In genomic region chr17:71187145-71187878, GRCh38 we compare ENCODE assay signal across 22 cellular contexts.
"Had no signal": no experiment of that assay in that cellular context is flagged by ENCODE, and none has a peak within 500 bp of the region (broad histone marks: within the 10 kb centered on the region; RNA-seq: fewer than 3 reads in every experiment).

No MANE protein-coding gene starts in this region.

- DNase-seq: activated CD4-positive, alpha-beta T cell treated with anti-CD3 and anti-CD28 coated beads for 36 hours; activated CD4-positive, CD25-positive, alpha-beta regulatory T cell; activated CD8-positive, alpha-beta memory T cell treated with anti-CD3 and anti-CD28 coated beads, Interleukin-2, amount 10 ng/mL, durations not matched to agents 7 days and 5 days; activated CD8-positive, alpha-beta T cell treated with anti-CD3 and anti-CD28 coated beads, Interleukin-2, amount 10 ng/mL, durations not matched to agents 7 days and 5 days; activated T-cell treated with anti-CD3 and anti-CD28 coated beads, Interleukin-2, amount 50 U/mL, for 48 hours; cortex of kidney; effector memory CD8-positive, alpha-beta T cell; foreskin melanocyte; heart right ventricle; left lung; naive thymus-derived CD4-positive, alpha-beta T cell; nucleus accumbens; pancreas; psoas muscle; stimulated activated CD4-positive, alpha-beta T cell treated with anti-CD3 and anti-CD28 coated beads, Interleukin-15, amount 100 ng/mL, for 24 hours; stimulated activated CD4-positive, alpha-beta T cell treated with anti-CD3 and anti-CD28 coated beads, Interleukin-2, amount 100 ng/mL, for 24 hours; stimulated activated naive CD4-positive, alpha-beta T cell had no signal

- H3K27me3 ChIP-seq: cardiac muscle cell, esophagus muscularis mucosa, heart right ventricle, left lung, pancreas, tibial nerve had no signal

- H3K36me3 ChIP-seq: cardiac muscle cell, esophagus muscularis mucosa, heart right ventricle, left lung, pancreas, tibial nerve had no signal

- H3K4me1 ChIP-seq: esophagus muscularis mucosa, heart right ventricle, left lung, pancreas, psoas muscle, tibial nerve had no signal

- ATAC-seq: activated CD4-positive, alpha-beta T cell treated with anti-CD3 and anti-CD28 coated beads for 36 hours; activated CD8-positive, alpha-beta memory T cell treated with anti-CD3 and anti-CD28 coated beads, Interleukin-2, amount 10 ng/mL, durations not matched to agents 7 days and 5 days; activated CD8-positive, alpha-beta T cell treated with anti-CD3 and anti-CD28 coated beads, Interleukin-2, amount 10 ng/mL, durations not matched to agents 7 days and 5 days; effector memory CD8-positive, alpha-beta T cell; heart right ventricle; left lung; naive thymus-derived CD4-positive, alpha-beta T cell; pancreas; psoas muscle had no signal

- H3K4me3 ChIP-seq: cardiac muscle cell, esophagus muscularis mucosa, heart right ventricle, left lung, lung, pancreas, psoas muscle, tibial nerve had no signal

- FAIRE-seq: endothelial cell of umbilical vein, pancreas had no signal

- H3K27ac ChIP-seq: cardiac muscle cell, esophagus muscularis mucosa, heart right ventricle, left lung, pancreas, psoas muscle, tibial nerve had no signal

- H3K9me3 ChIP-seq: esophagus muscularis mucosa, left lung, pancreas, psoas muscle, tibial nerve had no signal
